ENCODE assay signal across 24 cellular contexts in the genomic region with DNA sequence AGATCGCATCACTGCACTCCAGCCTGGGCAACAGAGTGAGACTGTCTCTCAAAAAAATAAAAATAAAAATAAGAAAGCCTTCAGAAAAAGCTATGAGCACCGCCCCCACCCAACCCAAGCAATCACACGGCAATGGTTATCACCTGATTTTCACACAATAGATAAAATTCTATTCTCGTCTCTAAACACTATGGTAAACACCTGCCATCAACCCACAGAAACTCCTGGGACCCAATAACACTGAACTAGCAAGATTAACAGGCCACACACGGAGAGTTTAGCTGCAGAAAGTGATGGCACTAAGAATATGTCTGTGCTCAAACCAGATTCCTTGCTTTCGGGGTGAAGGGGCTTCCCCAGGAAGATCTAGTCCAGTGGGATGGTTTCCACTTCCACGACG.
DNase-seq lines count a peak whose midpoint lies in the region; ATAC-seq and TF ChIP-seq lines count a peak whose summit lies in the region.
"Had no signal": no experiment of that assay in that cellular context is flagged by ENCODE, and none has a peak within 500 bp of the region (broad histone marks: within the 10 kb centered on the region; RNA-seq: fewer than 3 reads in every experiment).

No MANE protein-coding gene starts in this region.

- H2BK5ac ChIP-seq in IMR-90 (ENCODE audit: low read depth, low read length, poor library complexity, severe bottlenecking): no peak overlapping the region

- BruUV-seq in IMR-90 (replicated peaks; lab: Mats Ljungman, UMichigan): no TSS peak

- no peak overlapping the region for H3K27ac Mint-ChIP-seq in T-cell
- H3K27ac Mint-ChIP-seq: dendritic cell treated with granulocyte-macrophage colony-stimulating factor and Interleukin-4, amounts not matched to agents 40 ng/mL and 50 ng/mL, for 4 days; T-helper 17 cell had no signal

- H3K4me2 ChIP-seq in BLaER1 treated with 17β-estradiol and CSF1 and Interleukin-3, amounts not matched to agents 10 nM and 100 nM: peak overlapping the region in 9 of 11 experiments; percentile 46 to 83 (median 69); a peak in 17 of 22 replicates
- H3K4me2 ChIP-seq in IMR-90 (ENCODE audit: low read depth, low read length): no peak overlapping the region

- no peak overlapping the region for H3K4ac ChIP-seq in IMR-90 (ENCODE audit: low read depth, low read length)

- H3K23ac ChIP-seq in IMR-90 (ENCODE audit: low read depth, low read length): no peak overlapping the region

- 0 out of 2 replicates have a peak overlapping the region, but pooled peaks have one; percentile 5 for H2AK5ac ChIP-seq in IMR-90 (ENCODE audit: low read depth, low read length)

- CTCF ChIA-PET in IMR-90 (lab: Yijun Ruan, JAX) (interaction anchor here (0.5 kb wide), 1 partner anchor 166 kb away, joined by 3 read pairs; no protein-coding TSS in a partner anchor), T-cell (lab: Charles Lee) (no interaction called here)

- no peak overlapping the region for H2BK20ac ChIP-seq in IMR-90 (ENCODE audit: low read depth, low read length)

- peaks cover 17 to 92% of the 10 kb centered on the region in 2 experiments for H3K79me1 ChIP-seq in IMR-90 (ENCODE audit: low read depth in 1 of 2, low read length in 2 of 2)

- 65% methylated on average over 4 of the region's 8 CpGs; no CpG with 5 or more reads in 1 of the 2 experiments for WGBS in IMR-90 (ENCODE audit: extremely low coverage in 2 of 2, insufficient read length in 1 of 2), 2 experiments
- 67% methylated on average over 8 of the region's 8 CpGs for WGBS in right cardiac atrium

- dilution Hi-C loops in IMR-90 (cut with HindIII; ENCODE audit: low sequenced_read_pairs, unreplicated experiment): no loop called here

- H3K4me1 ChIP-seq in BLaER1 treated with 17β-estradiol and CSF1 and Interleukin-3, amounts not matched to agents 10 nM and 100 nM: peaks cover 5 to 87% (median 40%) of the 10 kb centered on the region in 10 experiments; a peak in 18 of 20 replicates
- H3K4me1 ChIP-seq in IMR-90 (ENCODE audit: control insufficient read depth, insufficient read depth, low read length) (peaks cover 3% of the 10 kb centered on the region), right cardiac atrium (ENCODE audit: control insufficient read depth, insufficient read depth, low read length) (peaks cover 2% of the 10 kb centered on the region)

- no peak overlapping the region for H2BK120ac ChIP-seq in IMR-90 (ENCODE audit: low read depth, low read length)

- no peak overlapping the region for H2BK15ac ChIP-seq in IMR-90 (ENCODE audit: low read depth, low read length)

- no peak overlapping the region for H3K9ac ChIP-seq in BLaER1 treated with 17β-estradiol and CSF1 and Interleukin-3, amounts not matched to agents 10 nM and 100 nM
- H3K9ac ChIP-seq in IMR-90 (ENCODE audit: low read depth, low read length): no peak overlapping the region

- POLR2A ChIA-PET in IMR-90 (lab: Charles Lee; ENCODE audit: unreplicated experiment) (no interaction called here), T-cell (lab: Charles Lee) (no interaction called here)

- no peak overlapping the region for H3K27ac ChIP-seq in BLaER1 treated with 17β-estradiol and CSF1 and Interleukin-3, amounts not matched to agents 10 nM and 100 nM
- no peak overlapping the region for H3K27ac ChIP-seq in IMR-90 (ENCODE audit: insufficient read depth, low read length)
- H3K27ac ChIP-seq in cingulate gyrus (ENCODE audit: low read depth, low read length): peak overlapping the region; percentile 10
- no peak overlapping the region for H3K27ac ChIP-seq in right cardiac atrium (ENCODE audit: low read length)
- H3K27ac ChIP-seq: breast epithelium, epithelial cell of prostate, right atrium auricular region, SJSA1 had no signal

- peaks cover 10 to 16% (median 16%) of the 10 kb centered on the region in 3 donors for H3K4me1 Mint-ChIP-seq in T-cell

- H3K9me1 ChIP-seq in IMR-90 (ENCODE audit: insufficient read depth, low read length): peaks cover 24% of the 10 kb centered on the region

- no peak overlapping the region for H2AFZ ChIP-seq in IMR-90 (replicated peaks; ENCODE audit: low read length, poor library complexity)

- no peak for TF ChIP-seq RAD21 in IMR-90 (IDR thresholded peaks at IDR 0.05; ENCODE audit: low read length)

- no peak for TF ChIP-seq POLR2A in IMR-90 (IDR thresholded peaks at IDR 0.05; ENCODE audit: low read depth, low read length)

- no peaks in the 10 kb centered on the region for H3K9me3 ChIP-seq in BLaER1 treated with 17β-estradiol and CSF1 and Interleukin-3, amounts not matched to agents 10 nM and 100 nM (replicated peaks in 1 of 11)
- H3K9me3 ChIP-seq in IMR-90 (ENCODE audit: control insufficient read depth, insufficient read depth, low read length): no peaks in the 10 kb centered on the region
- H3K9me3 ChIP-seq in right cardiac atrium (ENCODE audit: control insufficient read depth, low read length): no peaks in the 10 kb centered on the region
- H3K9me3 ChIP-seq: breast epithelium, Caco-2, right atrium auricular region, SJSA1 had no signal

- in situ Hi-C loops in IMR-90 (cut with MboI; ENCODE audit: low sequenced_read_pairs): loop anchor here (25.0 kb wide), 1 partner anchor 172 kb away; a partner anchor contains a TSS

- DNase-seq in IMR-90 (no peak), right cardiac atrium (no peak), KG1 (lab: John Stamatoyannopoulos, UW) (no peak), T-cell (no peak)
- DNase-seq in stimulated activated CD4-positive, alpha-beta T cell treated with anti-CD3 and anti-CD28 coated beads, Interleukin-4, amount 100 ng/mL, for 4 hours: no peak
- DNase-seq: activated CD4-positive, alpha-beta T cell treated with anti-CD3 and anti-CD28 coated beads, Interleukin-2, amount 50 U/mL, for 4 hours; activated CD8-positive, alpha-beta memory T cell treated with anti-CD3 and anti-CD28 coated beads, Interleukin-2, amount 50 U/mL, for 48 hours; activated effector memory CD4-positive, alpha-beta T cell treated with anti-CD3 and anti-CD28 coated beads, Interleukin-2, amount 50 U/mL, for 16 hours; Caco-2; DND-41; kidney; NCI-H1930; stimulated activated CD8-positive, alpha-beta memory T cell treated with anti-CD3 and anti-CD28 coated beads, Interleukin-4, amount 100 ng/mL, for 48 hours; T-helper 17 cell had no signal

- H3K4me3 Mint-ChIP-seq in T-cell: no peak overlapping the region
- H3K4me3 Mint-ChIP-seq: dendritic cell treated with granulocyte-macrophage colony-stimulating factor and Interleukin-4, amounts not matched to agents 40 ng/mL and 50 ng/mL, for 4 days; T-helper 17 cell had no signal

- H3K27me3 ChIP-seq in BLaER1 treated with 17β-estradiol and CSF1 and Interleukin-3, amounts not matched to agents 10 nM and 100 nM: peaks cover 0 to 59% (median 22%) of the 10 kb centered on the region in 11 experiments; a peak in 16 of 22 replicates
- H3K27me3 ChIP-seq in IMR-90 (ENCODE audit: control insufficient read depth, insufficient read depth, low read length) (no peaks in the 10 kb centered on the region), right cardiac atrium (ENCODE audit: control insufficient read depth, insufficient read depth) (no peaks in the 10 kb centered on the region)
- H3K27me3 ChIP-seq: breast epithelium, right atrium auricular region, SJSA1 had no signal

- no peak overlapping the region for H3K18ac ChIP-seq in IMR-90 (ENCODE audit: low read depth, low read length)

- ATAC-seq in GM18867 (IDR thresholded peaks at IDR 0.05; ENCODE audit: unreplicated experiment): peak; percentile 48
- ATAC-seq in IMR-90 (ENCODE audit: low read depth): no peak
- ATAC-seq in right cardiac atrium: no peak
- ATAC-seq in T-cell (replicated peaks in 1 of 4): no peak
- ATAC-seq: K562, Panc1, T-helper 17 cell had no signal

- no peak overlapping the region for H3K4me3 ChIP-seq in BLaER1 treated with 17β-estradiol and CSF1 and Interleukin-3, amounts not matched to agents 10 nM and 100 nM
- no peak overlapping the region for H3K4me3 ChIP-seq in IMR-90 (ENCODE audit: insufficient read depth, low read depth, low read length)
- no peak overlapping the region for H3K4me3 ChIP-seq in right cardiac atrium (ENCODE audit: low read length)
- H3K4me3 ChIP-seq: breast epithelium, K562, right atrium auricular region, SJSA1 had no signal

- no peaks in the 10 kb centered on the region for H3K9me3 Mint-ChIP-seq in T-cell
- H3K9me3 Mint-ChIP-seq: dendritic cell treated with granulocyte-macrophage colony-stimulating factor and Interleukin-4, amounts not matched to agents 40 ng/mL and 50 ng/mL, for 4 days had no signal

- peaks cover 0 to 5% (median 0%) of the 10 kb centered on the region in 11 experiments; a peak in 3 of 22 replicates for H3K36me3 ChIP-seq in BLaER1 treated with 17β-estradiol and CSF1 and Interleukin-3, amounts not matched to agents 10 nM and 100 nM
- peaks cover 7% of the 10 kb centered on the region for H3K36me3 ChIP-seq in IMR-90 (ENCODE audit: control insufficient read depth, insufficient read depth, low read length)
- H3K36me3 ChIP-seq: breast epithelium, right atrium auricular region had no signal

- H4K8ac ChIP-seq in IMR-90 (ENCODE audit: low read depth in 2 of 2, low read length in 2 of 2): no peak overlapping the region

- no peaks in the 10 kb centered on the region for H3K36me3 Mint-ChIP-seq in T-cell

- H2AK9ac ChIP-seq in IMR-90 (replicated peaks; ENCODE audit: low read depth, low read length, poor library complexity): no peak overlapping the region

- H4K5ac ChIP-seq in IMR-90 (ENCODE audit: low read depth, low read length): no peak overlapping the region

- no peak overlapping the region for H3K56ac ChIP-seq in IMR-90 (ENCODE audit: extremely low read depth, insufficient read depth, low read length)

- H3K27me3 Mint-ChIP-seq in T-cell: peaks cover 0 to 14% of the 10 kb centered on the region in 2 donors

- peaks cover 0 to 94% (median 70%) of the 10 kb centered on the region in 11 experiments; a peak in 17 of 22 replicates for H4K20me1 ChIP-seq in BLaER1 treated with 17β-estradiol and CSF1 and Interleukin-3, amounts not matched to agents 10 nM and 100 nM
- peaks cover 75% of the 10 kb centered on the region for H4K20me1 ChIP-seq in IMR-90 (ENCODE audit: insufficient read depth, low read length)

- H3K14ac ChIP-seq in IMR-90 (replicated peaks; ENCODE audit: low read depth, low read length): no peak overlapping the region

- intact Hi-C loops in IMR-90 (cut with micrococcal nuclease) (no loop called here), right cardiac atrium (cut with DNase I) (loop anchor here in 1 of 4 donors (10.0 kb wide), 1 partner anchor 169 kb away; a partner anchor contains a TSS)

- TF ChIP-seq CTCF in IMR-90 (conservative IDR thresholded peaks at IDR 0.05; ENCODE audit: low read depth, low read length): no peak

- no peak overlapping the region for H4K91ac ChIP-seq in IMR-90 (ENCODE audit: insufficient read depth, low read depth, low read length)

TF ChIP-seq in IMR-90, 13 proteins besides CTCF, POLR2A, EP300 and RAD21 (continues in another document):
- TF ChIP-seq CHD1 (IDR thresholded peaks at IDR 0.05; ENCODE audit: low read depth, low read length) (no peak), FOS (IDR thresholded peaks at IDR 0.05; ENCODE audit: low read depth, low read length) (no peak)
